In genomic region chr3:52843881-52844280, GRCh38 we compare ENCODE assay signal across 23 cellular contexts. TPM values are rescaled to one million over a fixed set of nuclear protein-coding genes. Genes with fewer than 3 reads are reported as not detected.
DNase-seq lines count a peak whose midpoint lies in the region; ATAC-seq and TF ChIP-seq lines count a peak whose summit lies in the region.
"Had no signal": no experiment of that assay in that cellular context is flagged by ENCODE, and none has a peak within 500 bp of the region (broad histone marks: within the 10 kb centered on the region; RNA-seq: fewer than 3 reads in every experiment).

No MANE protein-coding gene starts in this region.

- H3K79me2 ChIP-seq in GM23338 (replicated peaks; ENCODE audit: insufficient read depth): no peaks in the 10 kb centered on the region

- whole genome bisulfite sequencing in gastroesophageal sphincter (ENCODE audit: low coverage in 1 of 2), 2 donors: 80% methylated on average over 1 of the region's 2 CpGs; no CpG with 5 or more reads in 1 of the 2 donors

- H3K9me3 ChIP-seq in gastroesophageal sphincter (no peaks in the 10 kb centered on the region), upper lobe of right lung (no peaks in the 10 kb centered on the region)

- no peak for TF ChIP-seq EP300 in gastroesophageal sphincter (IDR thresholded peaks at IDR 0.05)

- H3K4me1 ChIP-seq in gastroesophageal sphincter: peaks cover 6 to 71% (median 18%) of the 10 kb centered on the region in 3 donors
- H3K4me1 ChIP-seq in rectal smooth muscle tissue (ENCODE audit: control insufficient read depth, insufficient read depth, low read length): peaks cover 15% of the 10 kb centered on the region
- peaks cover 33% of the 10 kb centered on the region for H3K4me1 ChIP-seq in upper lobe of right lung
- H3K4me1 ChIP-seq in GM23338 (ENCODE audit: insufficient read depth): 0 out of 2 replicates have a peak, but pooled peaks cover 4% of the 10 kb centered on the region

- no peaks in the 10 kb centered on the region for H3F3A ChIP-seq in GM23338 (replicated peaks; ENCODE audit: low read depth)

- no peak overlapping the region for H2AFZ ChIP-seq in GM23338

- H3K4me3 ChIP-seq in gastroesophageal sphincter (no peak overlapping the region), rectal smooth muscle tissue (ENCODE audit: low read length) (no peak overlapping the region), upper lobe of right lung (no peak overlapping the region), GM23338 (no peak overlapping the region)
- H3K4me3 ChIP-seq: SK-N-MC had no signal

- H3K27ac ChIP-seq in cingulate gyrus (ENCODE audit: low read depth, low read length) (peak overlapping the region; percentile 61), gastroesophageal sphincter (peak overlapping the region in 3 of 4 donors; percentile 80 to 90 (median 85)), rectal smooth muscle tissue (ENCODE audit: low read depth, low read length) (peak overlapping the region; percentile 76), upper lobe of right lung (peak overlapping the region; percentile 60), GM23338 (ENCODE audit: low read depth) (no peak overlapping the region)
- H3K27ac ChIP-seq: SK-N-MC had no signal

- H3K4me3 Mint-ChIP-seq in GM23338: no peak overlapping the region
- H3K4me3 Mint-ChIP-seq: central memory CD8-positive, alpha-beta T cell; nephron progenitor cell; T-helper 17 cell had no signal

- H3K36me3 ChIP-seq in gastroesophageal sphincter (peaks cover 0 to 67% of the 10 kb centered on the region in 2 donors), rectal smooth muscle tissue (ENCODE audit: control insufficient read depth, insufficient read depth, low read length) (peaks cover 9% of the 10 kb centered on the region), upper lobe of right lung (peaks cover 40% of the 10 kb centered on the region), GM23338 (ENCODE audit: insufficient read depth) (0 out of 2 replicates have a peak, but pooled peaks cover 3% of the 10 kb centered on the region)

- DNase-seq in upper lobe of right lung (no peak), GM23338 (ENCODE audit: low spot score) (no peak), AG20443 (ENCODE audit: low spot score) (no peak)
- no peak for DNase-seq in activated CD8-positive, alpha-beta memory T cell treated with anti-CD3 and anti-CD28 coated beads, Interleukin-2, amount 50 U/mL, for 4 hours
- DNase-seq: activated CD4-positive, alpha-beta T cell treated with anti-CD3 and anti-CD28 coated beads for 4 hours; DMS79; effector CD4-positive, alpha-beta T cell; KBM-7; MM.1S; NCI-H1436 treated with DMSO at 0.1 percent for 48 hours; NCI-H2171 treated with DMSO at 0.1 percent for 48 hours; NCI-H526; nephron progenitor cell; T-helper 17 cell had no signal

- H3K4me2 ChIP-seq in GM23338: no peak overlapping the region

- intact Hi-C loops in upper lobe of right lung (cut with DNase I): no loop called here

- no peaks in the 10 kb centered on the region for H3K9me2 ChIP-seq in GM23338 (ENCODE audit: insufficient read depth)

- H3K27me3 Mint-ChIP-seq in GM23338 (ENCODE audit: insufficient read depth, low read depth, poor library complexity): peaks cover 9% of the 10 kb centered on the region
- H3K27me3 Mint-ChIP-seq: central memory CD8-positive, alpha-beta T cell; T-helper 17 cell had no signal

- no peak for TF ChIP-seq POLR2A in gastroesophageal sphincter (IDR thresholded peaks at IDR 0.05)

- ATAC-seq in gastroesophageal sphincter (no peak), upper lobe of right lung (no peak), GM23338 (no peak)
- ATAC-seq: activated naive CD4-positive, alpha-beta T cell treated with anti-CD3 and anti-CD28 coated beads, Interleukin-2, amount 50 U/mL, for 72 hours; T-helper 17 cell had no signal

- H3K36me3 Mint-ChIP-seq in GM23338 (ENCODE audit: low read depth): peaks cover 34% of the 10 kb centered on the region

- peaks cover 11% of the 10 kb centered on the region for H3K4me1 Mint-ChIP-seq in GM23338

- H4K20me1 ChIP-seq in GM23338 (replicated peaks; ENCODE audit: insufficient read depth): peaks cover 2% of the 10 kb centered on the region; the same call in 1 of the 2 replicates

- TF ChIP-seq CTCF in gastroesophageal sphincter (IDR thresholded peaks at IDR 0.05) (no peak), upper lobe of right lung (IDR thresholded peaks at IDR 0.05) (no peak), GM23338 (conservative IDR thresholded peaks at IDR 0.05; ENCODE audit: low read depth in 2 of 2) (no peak)

- H3K27me3 ChIP-seq in gastroesophageal sphincter: no peaks in the 10 kb centered on the region
- no peaks in the 10 kb centered on the region for H3K27me3 ChIP-seq in rectal smooth muscle tissue (ENCODE audit: control insufficient read depth, insufficient read depth, low read length)
- H3K27me3 ChIP-seq in upper lobe of right lung: no peaks in the 10 kb centered on the region
- no peaks in the 10 kb centered on the region for H3K27me3 ChIP-seq in GM23338 (ENCODE audit: insufficient read depth)

- no peaks in the 10 kb centered on the region for H3K9me3 Mint-ChIP-seq in GM23338
- H3K9me3 Mint-ChIP-seq: activated naive CD4-positive, alpha-beta T cell treated with anti-CD3 and anti-CD28 coated beads, Interleukin-2, amount 50 U/mL, for 72 hours; central memory CD8-positive, alpha-beta T cell; nephron progenitor cell had no signal

- no peak overlapping the region for H3K9ac ChIP-seq in rectal smooth muscle tissue (ENCODE audit: low read length)

- H3K27ac Mint-ChIP-seq in GM23338: no peak overlapping the region
- H3K27ac Mint-ChIP-seq: activated naive CD4-positive, alpha-beta T cell treated with anti-CD3 and anti-CD28 coated beads, Interleukin-2, amount 50 U/mL, for 72 hours; T-helper 17 cell had no signal

TF ChIP-seq in GM23338, 12 proteins besides CTCF, POLR2A, EP300 and RAD21 (continues in another document):
- TF ChIP-seq ZNF114 (CRISPR knock-in tag; IDR thresholded peaks at IDR 0.05): no peak
- TF ChIP-seq STAT1 (IDR thresholded peaks at IDR 0.05; ENCODE audit: unreplicated experiment): no peak
- TF ChIP-seq, protein P1, sequence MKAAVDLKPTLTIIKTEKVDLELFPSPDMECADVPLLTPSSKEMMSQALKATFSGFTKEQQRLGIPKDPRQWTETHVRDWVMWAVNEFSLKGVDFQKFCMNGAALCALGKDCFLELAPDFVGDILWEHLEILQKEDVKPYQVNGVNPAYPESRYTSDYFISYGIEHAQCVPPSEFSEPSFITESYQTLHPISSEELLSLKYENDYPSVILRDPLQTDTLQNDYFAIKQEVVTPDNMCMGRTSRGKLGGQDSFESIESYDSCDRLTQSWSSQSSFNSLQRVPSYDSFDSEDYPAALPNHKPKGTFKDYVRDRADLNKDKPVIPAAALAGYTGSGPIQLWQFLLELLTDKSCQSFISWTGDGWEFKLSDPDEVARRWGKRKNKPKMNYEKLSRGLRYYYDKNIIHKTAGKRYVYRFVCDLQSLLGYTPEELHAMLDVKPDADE (IDR thresholded peaks at IDR 0.05): no peak
- TF ChIP-seq REST (IDR thresholded peaks at IDR 0.05; ENCODE audit: unreplicated experiment): no peak
- TF ChIP-seq ZNF331 (CRISPR knock-in tag; IDR thresholded peaks at IDR 0.05; ENCODE audit: low read depth): no peak
- TF ChIP-seq EZH2phosphoT487 (IDR thresholded peaks at IDR 0.05; ENCODE audit: unreplicated experiment): no peak
- TF ChIP-seq EZH2 (IDR thresholded peaks at IDR 0.05; ENCODE audit: low read depth, unreplicated experiment): no peak

RNA-seq across cellular contexts. Expression of gene MUSTN1, which starts 9.1 kb away (rescaled TPM):
- total RNA-seq in gastroesophageal sphincter: 10 to 100 TPM in 3 of 4 donors, 1 to 10 TPM in 1; 8.6 to 20.9 (median 16.6) TPM
- total RNA-seq in upper lobe of right lung: 5.4 TPM
- 1.4 TPM in 1 of 2 replicates, not detected in the other for total RNA-seq in GM23338 (2014; rRNA removed; shearing (Covaris generic))
- polyA plus RNA-seq in GM23338 (2016; fragmentation: Nextera tagmentation; extraction: Ambion mirVana): 0.40 and 1.2 TPM in 2 replicates
- total RNA-seq: astrocyte, HT-29 had no signal

RNA-seq across cellular contexts. Expression of gene ITIH4, which starts 13.4 kb away (rescaled TPM):
- total RNA-seq in gastroesophageal sphincter: 1 to 10 TPM; 1.2 to 7.0 (median 3.4) TPM
- total RNA-seq in upper lobe of right lung: 26.9 TPM
- total RNA-seq in GM23338 (2014; rRNA removed; shearing (Covaris generic)): 1.4 and 6.4 TPM in 2 replicates
- polyA plus RNA-seq in GM23338 (2016; fragmentation: Nextera tagmentation; extraction: Ambion mirVana): 0.82 and 0.89 TPM in 2 replicates
- total RNA-seq: HT-29 had no signal

RNA-seq across cellular contexts. Expression of gene ITIH3, which starts 49.3 kb away (rescaled TPM):
- total RNA-seq in gastroesophageal sphincter: 1 to 10 TPM in 1 of 4 donors, under 1 TPM in 2, not detected in 1; 0.27 to 9.7 (median 0.89) TPM
- 9.5 TPM for total RNA-seq in upper lobe of right lung
- 0.31 TPM in 1 of 2 replicates, not detected in the other for total RNA-seq in GM23338 (2014; rRNA removed; shearing (Covaris generic))
- polyA plus RNA-seq in GM23338 (2016; fragmentation: Nextera tagmentation; extraction: Ambion mirVana): not detected in 2 replicates
- total RNA-seq: activated naive CD4-positive, alpha-beta T cell treated with anti-CD3 and anti-CD28 coated beads, Interleukin-2, amount 50 U/mL, for 72 hours; glomerular endothelial cell; HT-29; T-helper 17 cell had no signal

RNA-seq across cellular contexts. Expression of gene STIMATE, which starts 53.5 kb away (rescaled TPM):
- total RNA-seq in gastroesophageal sphincter: 10 to 100 TPM; 14.6 to 30.2 (median 20.5) TPM
- total RNA-seq in upper lobe of right lung: 34.7 TPM
- total RNA-seq in GM23338 (2014; rRNA removed; shearing (Covaris generic)): 23.6 and 24.3 TPM in 2 replicates
- polyA plus RNA-seq in GM23338 (2016; fragmentation: Nextera tagmentation; extraction: Ambion mirVana): 11.2 and 13.9 TPM in 2 replicates
